ENCODE assay signal across 17 cellular contexts in genomic region chrX:51853251-51853650, GRCh38. TPM values are rescaled to one million over a fixed set of nuclear protein-coding genes. Genes with fewer than 3 reads are reported as not detected.
A peak's percentile ranks its signal among the peaks of the same experiment; 100 is the strongest.
DNase-seq lines count a peak whose midpoint lies in the region; TF ChIP-seq lines count a peak whose summit lies in the region.
"Had no signal": no experiment of that assay in that cellular context is flagged by ENCODE, and none has a peak within 500 bp of the region (broad histone marks: within the 10 kb centered on the region; RNA-seq: fewer than 3 reads in every experiment).

No MANE protein-coding gene starts in this region.

- in situ Hi-C loops in HAP-1 (cut with MboI; ENCODE audit: low sequenced_read_pairs), result loop anchor here (25.0 kb wide), 2 partner anchors 216 to 366 kb away; partner anchors contain the start of gene NUDT11
- in situ Hi-C loops in brain microvascular endothelial cell (cut with HindIII; ENCODE audit: low pct_ligation_motif_present, low sequenced_read_pairs), result no loop called here
- in situ Hi-C loops in ACHN (cut with HindIII; ENCODE audit: low pct_ligation_motif_present, low pct_unique_long_range_greater_than_20kb, low sequenced_read_pairs), result no loop called here

- H3K4me3 Mint-ChIP-seq in brain, result peak overlapping the region in 1 of 5 experiments; percentile 68

- H3K27ac ChIP-seq in iPS-20b (ENCODE audit: low read length), result peak overlapping the region; percentile 92
- H3K27ac ChIP-seq in brain microvascular endothelial cell, result no peak overlapping the region

- H3K9me3 Mint-ChIP-seq in brain, result peaks cover 0 to 27% (median 14%) of the 10 kb centered on the region in 5 experiments

- no peak overlapping the region for H3K4me3 ChIP-seq in HAP-1
- H3K4me3 ChIP-seq in iPS-20b (ENCODE audit: low read length), result peak overlapping the region; percentile 49; the same call in 1 of the 2 replicates
- H3K4me3 ChIP-seq in brain microvascular endothelial cell (ENCODE audit: low read depth, low read length), result no peak overlapping the region

- no peaks in the 10 kb centered on the region for H3K36me3 ChIP-seq in HAP-1 (replicated peaks)
- peaks cover 20% of the 10 kb centered on the region; the same call in 1 of the 2 replicates for H3K36me3 ChIP-seq in iPS-20b (ENCODE audit: insufficient read depth, low read depth, low read length)
- no peaks in the 10 kb centered on the region for H3K36me3 ChIP-seq in brain microvascular endothelial cell (replicated peaks)

- peaks cover 31% of the 10 kb centered on the region for H3K4me1 Mint-ChIP-seq in brain

- H3K27me3 Mint-ChIP-seq in brain, result peaks cover 7% of the 10 kb centered on the region

- no peaks in the 10 kb centered on the region for H3K9me3 ChIP-seq in HAP-1
- H3K9me3 ChIP-seq in iPS-20b (ENCODE audit: insufficient read depth, low read depth, low read length), result peaks cover 16% of the 10 kb centered on the region

- H3K27ac Mint-ChIP-seq in brain, result peak overlapping the region in 3 of 5 experiments; percentile 18 to 64 (median 36)

- DNase-seq in HAP-1 (ENCODE audit: low spot score in 2 of 2) (peak; percentile 51 to 58), brain microvascular endothelial cell (no peak), retina (no peak), T-helper 9 cell (no peak), ACHN (no peak)
- DNase-seq: C1 segment of cervical spinal cord, GF-D8, IMR-90, Karpas-422, NCI-H1417 treated with DMSO at 0.1 percent for 48 hours, NCI-H187 treated with DMSO at 0.1 percent for 48 hours, NCI-H526, PC-3, RPMI8226, SHP77 treated with DMSO at 0.1 percent for 48 hours had no signal

- TF ChIP-seq CTCF in brain (conservative IDR thresholded peaks at IDR 0.05), result no peak
- no peak for TF ChIP-seq CTCF in brain microvascular endothelial cell (IDR thresholded peaks at IDR 0.05; ENCODE audit: low read depth, low read length, missing control alignments)

- H3K36me3 Mint-ChIP-seq in brain, result peaks cover 60% of the 10 kb centered on the region

- H3K27me3 ChIP-seq in HAP-1 (ENCODE audit: low read depth) (no peaks in the 10 kb centered on the region), iPS-20b (ENCODE audit: insufficient read depth, low read length) (no peaks in the 10 kb centered on the region), brain microvascular endothelial cell (replicated peaks) (no peaks in the 10 kb centered on the region)

- H3K9ac ChIP-seq in iPS-20b (ENCODE audit: low read depth, low read length), result peak overlapping the region; percentile 66; the same call in 1 of the 2 replicates

- H3K4me1 ChIP-seq in HAP-1 (peaks cover 32% of the 10 kb centered on the region), iPS-20b (ENCODE audit: insufficient read depth, low read length) (peaks cover 29% of the 10 kb centered on the region)

RNA-seq across cellular contexts. Expression of gene MAGED1, which starts 40.2 kb away (rescaled TPM):
- polyA plus RNA-seq in brain (ENCODE audit: insufficient read depth, low read depth, low replicate concordance), result 250 TPM

Comparison
In these comparisons a context has a peak if more than half of its experiments do, and no peak if none do; other contexts are left out.
1. DNase-seq: peak in HAP-1 (2 of 2); none in brain microvascular endothelial cell (single experiment), retina (single experiment), T-helper 9 cell (single experiment) and ACHN (single experiment).